ENCODE assay signal across 15 cellular contexts in genomic region chr13:33195693-33196464, GRCh38.
DNase-seq lines count a peak whose midpoint lies in the region; ATAC-seq, FAIRE-seq and TF ChIP-seq lines count a peak whose summit lies in the region.
"Had no signal": no experiment of that assay in that cellular context is flagged by ENCODE, and none has a peak within 500 bp of the region (broad histone marks: within the 10 kb centered on the region; RNA-seq: fewer than 3 reads in every experiment).

No MANE protein-coding gene starts in this region.

- H3K4me3 Mint-ChIP-seq in astrocyte (ENCODE audit: unreplicated experiment): no peak overlapping the region
- H3K4me3 Mint-ChIP-seq: central memory CD8-positive, alpha-beta T cell had no signal

- H3K36me3 Mint-ChIP-seq in astrocyte (ENCODE audit: low read depth, unreplicated experiment): peaks cover 3% of the 10 kb centered on the region

- FAIRE-seq in GM19239 (lab: Jason Lieb, UNC): peak; percentile 11
- FAIRE-seq in astrocyte (lab: Jason Lieb, UNC): no peak
- FAIRE-seq: H54, TTC549 had no signal

- H3K4me1 Mint-ChIP-seq in astrocyte (ENCODE audit: low read depth, unreplicated experiment): peaks cover 30% of the 10 kb centered on the region

- H3K27ac ChIP-seq in astrocyte (ENCODE audit: low read depth, low read length) (peak overlapping the region; percentile 99), lung (ENCODE audit: low read depth in 1 of 2, low read length in 1 of 2) (peak overlapping the region; percentile 37 to 45), suprapubic skin (peak overlapping the region; percentile 47), spleen (no peak overlapping the region)

- H3K27ac Mint-ChIP-seq in astrocyte (ENCODE audit: unreplicated experiment): peak overlapping the region; percentile 66

- no peak for ATAC-seq in lung (ENCODE audit: insufficient read depth, low FRiP score)
- ATAC-seq: esophagus mucosa had no signal

- TF ChIP-seq POLR2A in suprapubic skin (IDR thresholded peaks at IDR 0.05): no peak
- no peak for TF ChIP-seq POLR2A in spleen (IDR thresholded peaks at IDR 0.05)

- intact Hi-C loops in spleen (cut with DNase I; ENCODE audit: low total_unique reads): no loop called here

- H3K9me3 ChIP-seq in astrocyte (ENCODE audit: insufficient read depth, low read depth, low read length): no peaks in the 10 kb centered on the region
- H3K9me3 ChIP-seq in lung (ENCODE audit: control insufficient read depth in 2 of 2, insufficient read depth in 1 of 2, low read length in 1 of 2): no peaks in the 10 kb centered on the region
- H3K9me3 ChIP-seq in suprapubic skin: no peaks in the 10 kb centered on the region
- H3K9me3 ChIP-seq in spleen: no peaks in the 10 kb centered on the region

- H3K27me3 Mint-ChIP-seq in astrocyte (ENCODE audit: low read depth, unreplicated experiment): no peaks in the 10 kb centered on the region
- H3K27me3 Mint-ChIP-seq: central memory CD8-positive, alpha-beta T cell had no signal

- H2AFZ ChIP-seq in astrocyte (ENCODE audit: low read depth, low read length): no peak overlapping the region

- H3K4me3 ChIP-seq in astrocyte (ENCODE audit: insufficient read depth, low read depth, low read length): peak overlapping the region; percentile 22
- H3K4me3 ChIP-seq in lung: no peak overlapping the region
- no peak overlapping the region for H3K4me3 ChIP-seq in suprapubic skin
- H3K4me3 ChIP-seq in spleen: no peak overlapping the region

- no peaks in the 10 kb centered on the region for H3K27me3 ChIP-seq in astrocyte (ENCODE audit: insufficient read depth, low read length)
- H3K27me3 ChIP-seq in lung (ENCODE audit: control insufficient read depth, insufficient read depth): no peaks in the 10 kb centered on the region
- H3K27me3 ChIP-seq in suprapubic skin: no peaks in the 10 kb centered on the region
- no peaks in the 10 kb centered on the region for H3K27me3 ChIP-seq in spleen (replicated peaks in 1 of 7)

- 91 to 92% methylated on average over 13 of the region's 13 CpGs for WGBS in lung, 2 donors
- WGBS in suprapubic skin: 88% methylated on average over 13 of the region's 13 CpGs
- WGBS in spleen, 5 donors: 89 to 92% (median 92%) methylated on average over 13 of the region's 13 CpGs

- no peaks in the 10 kb centered on the region for H3K9me3 Mint-ChIP-seq in astrocyte (ENCODE audit: unreplicated experiment)
- H3K9me3 Mint-ChIP-seq: central memory CD8-positive, alpha-beta T cell had no signal

- TF ChIP-seq CTCF in astrocyte (IDR thresholded peaks at IDR 0.05; ENCODE audit: insufficient read depth, low read depth, low read length) (no peak), lung (IDR thresholded peaks at IDR 0.05; ENCODE audit: control extremely low read depth, extremely low read depth) (no peak), suprapubic skin (IDR thresholded peaks at IDR 0.05) (no peak), spleen (IDR thresholded peaks at IDR 0.05 in 8 of 11, conservative IDR thresholded peaks at IDR 0.05 in 3 of 11) (no peak)

- H3K9ac ChIP-seq in astrocyte (ENCODE audit: low read length): peak overlapping the region; percentile 88

- peak overlapping the region; percentile 69 for H3K4me2 ChIP-seq in astrocyte (ENCODE audit: low read length)

- H3K4me1 ChIP-seq in astrocyte (ENCODE audit: insufficient read depth, low read length): peaks cover 46% of the 10 kb centered on the region
- peaks cover 16 to 39% of the 10 kb centered on the region in 2 donors for H3K4me1 ChIP-seq in lung (ENCODE audit: control insufficient read depth in 2 of 2, insufficient read depth in 2 of 2, low read length in 2 of 2)
- peaks cover 18% of the 10 kb centered on the region for H3K4me1 ChIP-seq in suprapubic skin
- peaks cover 0 to 26% (median 8%) of the 10 kb centered on the region in 6 donors for H3K4me1 ChIP-seq in spleen

- H4K20me1 ChIP-seq in astrocyte (ENCODE audit: insufficient read depth, low read length): no peaks in the 10 kb centered on the region

- peaks cover 89% of the 10 kb centered on the region for H3K79me2 ChIP-seq in astrocyte (ENCODE audit: insufficient read depth, low read length)

- DNase-seq in GM19239 (ENCODE audit: insufficient read length, low spot score): no peak
- DNase-seq in astrocyte (ENCODE audit: low read depth): no peak
- DNase-seq in lung (ENCODE audit: low spot score): no peak
- no peak for DNase-seq in suprapubic skin (ENCODE audit: low spot score in 2 of 2)
- no peak for DNase-seq in DMS114 treated with DMSO at 0.1 percent for 48 hours (lab: John Stamatoyannopoulos, UW; ENCODE audit: unreplicated experiment)
- DNase-seq in spleen: no peak
- no peak for DNase-seq in SHP77 (lab: John Stamatoyannopoulos, UW)
- DNase-seq: activated CD8-positive, alpha-beta memory T cell treated with anti-CD3 and anti-CD28 coated beads for 24 hours; GF-D8; NCI-H2029; stimulated activated naive CD4-positive, alpha-beta T cell treated with Interleukin-2 at 50 U/mL for 16 hours had no signal

- H3K36me3 ChIP-seq in astrocyte (ENCODE audit: insufficient read depth, low read length): no peaks in the 10 kb centered on the region
- no peaks in the 10 kb centered on the region for H3K36me3 ChIP-seq in lung (ENCODE audit: control insufficient read depth in 2 of 2, insufficient read depth in 2 of 2, low read length in 2 of 2)
- H3K36me3 ChIP-seq in suprapubic skin: no peaks in the 10 kb centered on the region
- H3K36me3 ChIP-seq in spleen: no peaks in the 10 kb centered on the region

- TF ChIP-seq EP300 in suprapubic skin (IDR thresholded peaks at IDR 0.05): no peak

Comparison
In these comparisons a context has a peak if more than half of its experiments do, and no peak if none do; other contexts are left out.
1. H3K27ac ChIP-seq: peak in astrocyte (single experiment), lung (2 of 2) and suprapubic skin (single experiment); none in spleen (0 of 8).